11 cellular contexts compared by ENCODE assay signal in the genomic region with DNA sequence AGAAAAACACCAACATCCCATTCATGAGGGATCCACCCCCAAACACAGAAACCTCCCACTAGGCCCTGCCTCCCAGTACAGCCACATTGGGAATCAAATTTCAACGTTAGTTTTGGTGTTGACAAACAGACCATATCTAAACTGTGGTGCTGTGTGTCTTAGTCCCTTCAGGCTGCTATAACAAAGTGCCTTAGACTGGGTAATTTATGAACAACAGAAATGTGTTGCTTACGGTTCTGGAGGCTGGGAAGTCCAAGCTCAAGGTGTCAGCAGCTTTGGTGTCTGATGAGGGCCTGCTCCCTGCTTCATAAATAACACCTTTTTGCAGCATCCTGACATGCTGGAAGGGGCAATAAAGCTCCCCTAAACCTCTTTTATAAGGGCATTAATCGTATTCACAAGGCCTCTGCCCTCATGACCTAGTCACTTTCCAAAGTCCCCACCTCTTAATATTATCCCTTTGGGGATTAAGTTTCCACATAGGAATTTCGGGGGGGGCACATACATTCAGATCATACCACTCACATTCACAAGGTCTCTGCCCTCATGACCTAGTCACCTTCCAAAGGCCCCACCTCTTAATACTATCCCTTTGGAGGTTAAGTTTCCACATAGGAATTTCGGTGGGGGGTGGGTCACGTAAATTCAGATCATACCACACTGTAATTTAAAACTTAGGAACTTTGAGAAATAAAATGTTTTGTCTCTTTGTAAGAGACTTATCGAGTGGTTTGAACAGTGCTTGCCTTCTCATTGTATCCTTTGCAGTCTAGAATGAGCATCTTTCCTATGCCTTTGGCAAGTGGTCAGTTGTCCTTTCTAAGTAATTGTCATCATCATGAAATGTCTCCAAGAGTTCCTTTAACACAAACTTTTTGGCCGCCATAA. TPM values are rescaled to one million over a fixed set of nuclear protein-coding genes. Genes with fewer than 3 reads are reported as not detected.
DNase-seq lines count a peak whose midpoint lies in the region; ATAC-seq, FAIRE-seq and TF ChIP-seq lines count a peak whose summit lies in the region.
"Had no signal": no experiment of that assay in that cellular context is flagged by ENCODE, and none has a peak within 500 bp of the region (broad histone marks: within the 10 kb centered on the region; RNA-seq: fewer than 3 reads in every experiment).

No MANE protein-coding gene starts in this region.

- H3K9me3 ChIP-seq in adrenal gland (replicated peaks in 1 of 3), result no peaks in the 10 kb centered on the region
- H3K9me3 ChIP-seq in keratinocyte (ENCODE audit: control insufficient read depth, low read depth, low read length), result no peaks in the 10 kb centered on the region
- no peaks in the 10 kb centered on the region for H3K9me3 ChIP-seq in stomach smooth muscle (ENCODE audit: control insufficient read depth in 2 of 2, low read length in 2 of 2)

- intact Hi-C loops in adrenal gland (cut with DNase I), result no loop called here

- H3K79me2 ChIP-seq in keratinocyte (ENCODE audit: control insufficient read depth, insufficient read depth, low read length), result peaks cover 6% of the 10 kb centered on the region

- H3K4me2 ChIP-seq in keratinocyte (ENCODE audit: control insufficient read depth, extremely low read depth, insufficient read depth, low read depth, low read length), result peak overlapping the region; percentile 56

- H3K9ac ChIP-seq in keratinocyte (ENCODE audit: control insufficient read depth, extremely low read depth, insufficient read depth, low read length) (no peak overlapping the region), stomach smooth muscle (ENCODE audit: low read length in 2 of 2) (no peak overlapping the region)

- no peaks in the 10 kb centered on the region for H3K9me1 ChIP-seq in keratinocyte (ENCODE audit: control insufficient read depth, extremely low read depth, insufficient read depth, low read length)

- H3K27ac ChIP-seq in adrenal gland (peak overlapping the region; percentile 32 to 79 (median 64)), keratinocyte (ENCODE audit: control insufficient read depth, insufficient read depth, low read length) (peak overlapping the region; percentile 39), stomach smooth muscle (ENCODE audit: low read length) (peak overlapping the region; percentile 13)
- H3K27ac ChIP-seq: WERI-Rb-1 had no signal

- H3K36me3 ChIP-seq in adrenal gland (replicated peaks in 1 of 2) (peaks cover 0 to 13% of the 10 kb centered on the region in 2 donors), keratinocyte (ENCODE audit: control insufficient read depth in 2 of 2, extremely low read depth in 1 of 2, insufficient read depth in 2 of 2, low read length in 2 of 2) (peaks cover 4% of the 10 kb centered on the region in 2 experiments), stomach smooth muscle (ENCODE audit: control insufficient read depth in 2 of 2, insufficient read depth in 2 of 2, low read length in 2 of 2) (peaks cover 7 to 11% of the 10 kb centered on the region in 2 donors)

- H3K4me1 ChIP-seq in adrenal gland (replicated peaks in 1 of 2) (peaks cover 19 to 28% of the 10 kb centered on the region in 2 donors), keratinocyte (ENCODE audit: control insufficient read depth, extremely low read depth, insufficient read depth, low read length) (peaks cover 17% of the 10 kb centered on the region), stomach smooth muscle (ENCODE audit: control insufficient read depth, insufficient read depth, low read length) (peaks cover 13% of the 10 kb centered on the region)

- ATAC-seq in HG03521 (IDR thresholded peaks at IDR 0.05; ENCODE audit: unreplicated experiment), result no peak
- ATAC-seq: natural killer cell had no signal

- no peak for FAIRE-seq in keratinocyte (lab: Jason Lieb, UNC)

- no peak overlapping the region for H2AFZ ChIP-seq in keratinocyte (ENCODE audit: control insufficient read depth, low read length)

- 83 to 91% (median 87%) methylated on average over 8 of the region's 8 CpGs for WGBS in adrenal gland, 4 donors

- peak; percentile 98 for DNase-seq in HS-27A (ENCODE audit: low read depth)
- no peak for DNase-seq in adrenal gland
- no peak for DNase-seq in keratinocyte (ENCODE audit: low read depth, low spot score)
- DNase-seq in stimulated activated CD4-positive, alpha-beta T cell treated with anti-CD3 and anti-CD28 coated beads, Interleukin-2, amount 100 ng/mL, for 24 hours, result no peak
- DNase-seq in NOMO-1 (lab: John Stamatoyannopoulos, UW; ENCODE audit: unreplicated experiment in 2 of 2), result no peak
- no peak for DNase-seq in GM20000 (ENCODE audit: low spot score)
- DNase-seq: activated naive CD4-positive, alpha-beta T cell treated with anti-CD3 and anti-CD28 coated beads, Interleukin-2, amount 10 ng/mL, durations not matched to agents 7 days and 5 days; natural killer cell; WERI-Rb-1 had no signal

- dilution Hi-C loops in keratinocyte (cut with MboI; ENCODE audit: extremely low pct_ligation_motif_present, low sequenced_read_pairs), result no loop called here

- H3K27me3 ChIP-seq in adrenal gland (no peaks in the 10 kb centered on the region), keratinocyte (ENCODE audit: control insufficient read depth, extremely low read depth, insufficient read depth, low read length) (no peaks in the 10 kb centered on the region), stomach smooth muscle (ENCODE audit: control insufficient read depth in 1 of 2, insufficient read depth in 2 of 2, low read length in 2 of 2) (no peaks in the 10 kb centered on the region)

- TF ChIP-seq CTCF in adrenal gland (IDR thresholded peaks at IDR 0.05) (no peak), keratinocyte (optimal IDR thresholded peaks at IDR 0.05 in 1 of 3, IDR thresholded peaks at IDR 0.05 in 1 of 3, conservative IDR thresholded peaks at IDR 0.05 in 1 of 3; ENCODE audit: extremely low read depth in 1 of 3, insufficient read depth in 2 of 3, low read length in 3 of 3) (no peak), GM20000 (IDR thresholded peaks at IDR 0.05; ENCODE audit: extremely low read depth, missing control alignments) (no peak)

- no peak for TF ChIP-seq POLR2A in adrenal gland (IDR thresholded peaks at IDR 0.05)

- peaks cover 5% of the 10 kb centered on the region for H4K20me1 ChIP-seq in keratinocyte (ENCODE audit: control insufficient read depth, extremely low read depth, insufficient read depth, low read length)

- H3K4me3 ChIP-seq in adrenal gland, result no peak overlapping the region
- no peak overlapping the region for H3K4me3 ChIP-seq in keratinocyte (ENCODE audit: control insufficient read depth in 2 of 3, extremely low read depth in 1 of 3, insufficient read depth in 2 of 3, low read depth in 1 of 3, low read length in 3 of 3)
- no peak overlapping the region for H3K4me3 ChIP-seq in stomach smooth muscle (ENCODE audit: low read length in 2 of 2)

RNA-seq across cellular contexts. Expression of a gene that starts 27.6 kb away (rescaled TPM):
- 10 to 100 TPM; 10.2 to 23.2 (median 15.0) TPM for total RNA-seq in adrenal gland
- 10 to 100 TPM in 1 of 3 donors, 1 to 10 TPM in 2; 4.3 to 11.1 (median 8.4) TPM for polyA plus RNA-seq in adrenal gland
- polyA plus RNA-seq in keratinocyte, result 6.9 to 10.2 TPM (median 9.0 TPM) in 3 replicates
- 2.7 TPM for polyA plus RNA-seq in keratinocyte (2011; ENCODE audit: low read depth)
- polyA plus RNA-seq in keratinocyte (2011; cell fraction: cytosol; rRNA removed), result 3.4 and 6.1 TPM in 2 replicates
- 10.3 and 12.9 TPM in 2 replicates for polyA plus RNA-seq in keratinocyte (2011; cell fraction: nucleus; rRNA removed)
- 2.6 and 5.7 TPM in 2 replicates for polyA plus RNA-seq in keratinocyte (2012; ENCODE audit: low replicate concordance)
- polyA minus RNA-seq in keratinocyte, result 4.0 to 14.4 TPM (median 7.1 TPM) in 3 replicates
- polyA minus RNA-seq in keratinocyte (2011; cell fraction: cytosol; rRNA and poly(A)+ RNA removed), result 2.1 TPM
- 4.7 and 12.4 TPM in 2 replicates for polyA minus RNA-seq in keratinocyte (2011; cell fraction: nucleus; rRNA and poly(A)+ RNA removed)

RNA-seq across cellular contexts. Expression of a gene that starts 32.6 kb away (rescaled TPM):
- total RNA-seq in adrenal gland, result 10 to 100 TPM; 19.6 to 31.0 (median 25.6) TPM
- 10 to 100 TPM in 1 of 3 donors, 1 to 10 TPM in 2; 5.4 to 12.9 (median 6.8) TPM for polyA plus RNA-seq in adrenal gland
- 7.9 to 10.0 TPM (median 10.0 TPM) in 3 replicates for polyA plus RNA-seq in keratinocyte
- polyA plus RNA-seq in keratinocyte (2011; ENCODE audit: low read depth), result 1.6 TPM
- 3.0 and 4.3 TPM in 2 replicates for polyA plus RNA-seq in keratinocyte (2011; cell fraction: cytosol; rRNA removed)
- polyA plus RNA-seq in keratinocyte (2011; cell fraction: nucleus; rRNA removed), result 35.8 and 38.2 TPM in 2 replicates
- polyA plus RNA-seq in keratinocyte (2012; ENCODE audit: low replicate concordance), result 1.2 and 3.4 TPM in 2 replicates
- polyA minus RNA-seq in keratinocyte, result 9.9 to 18.2 TPM (median 17.3 TPM) in 3 replicates
- 6.5 TPM for polyA minus RNA-seq in keratinocyte (2011; cell fraction: cytosol; rRNA and poly(A)+ RNA removed)
- 17.6 and 18.7 TPM in 2 replicates for polyA minus RNA-seq in keratinocyte (2011; cell fraction: nucleus; rRNA and poly(A)+ RNA removed)

Comparison
In these comparisons a context has a peak if more than half of its experiments do, and no peak if none do; other contexts are left out.
1. H3K27ac ChIP-seq: peak in every context shown above with its lines; median percentile 64 in adrenal gland; 39 in keratinocyte; 13 in stomach smooth muscle.